ENCODE assay signal across 28 cellular contexts in the genomic region with DNA sequence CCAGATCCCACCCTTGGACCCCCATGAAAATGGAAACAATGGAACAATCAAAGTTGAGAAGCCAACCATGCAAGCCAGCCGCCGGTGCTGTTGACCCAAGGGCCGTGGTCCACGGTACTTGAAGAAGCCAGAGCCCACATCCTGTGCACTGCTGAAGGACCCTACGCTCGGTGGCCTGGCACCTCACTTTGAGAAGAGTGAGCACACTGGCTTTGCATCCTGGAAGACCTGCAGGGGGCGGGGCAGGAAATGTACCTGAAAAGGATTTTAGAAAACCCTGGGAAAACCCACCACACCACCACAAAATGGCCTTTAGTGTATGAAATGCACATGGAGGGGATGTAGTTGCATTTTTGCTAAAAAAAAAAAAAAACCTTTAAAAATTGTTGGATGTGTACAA. TPM values are rescaled to one million over a fixed set of nuclear protein-coding genes. Genes with fewer than 3 reads are reported as not detected.
"Had no signal": no experiment of that assay in that cellular context is flagged by ENCODE, and none has a peak within 500 bp of the region (broad histone marks: within the 10 kb centered on the region; RNA-seq: fewer than 3 reads in every experiment).

No MANE protein-coding gene starts in this region.

- H3K9me3 ChIP-seq: ascending aorta, MG63 had no signal

- H3K36me3 ChIP-seq: cardiac muscle cell, MG63, WERI-Rb-1 had no signal

- DNase-seq: activated CD4-positive, alpha-beta T cell treated with anti-CD3 and anti-CD28 coated beads, Interleukin-2, amount 10 ng/mL, durations not matched to agents 7 days and 5 days; activated CD4-positive, alpha-beta T cell treated with anti-CD3 and anti-CD28 coated beads, Interleukin-2, amount 50 U/mL, for 48 hours; activated CD8-positive, alpha-beta T cell treated with anti-CD3 and anti-CD28 coated beads, Interleukin-2, amount 10 ng/mL, durations not matched to agents 7 days and 5 days; activated gamma-delta T cell; activated naive CD4-positive, alpha-beta T cell treated with Interleukin-2 at 50 U/mL for 16 hours; activated naive CD8-positive, alpha-beta T cell treated with anti-CD3 and anti-CD28 coated beads, Interleukin-2, amount 10 ng/mL, durations not matched to agents 7 days and 5 days; activated T-cell treated with anti-CD3 and anti-CD28 coated beads, Interleukin-2, amount 50 U/mL, for 24 hours; amygdala; Kasumi-1; KG1; MG63; NCI-H1048; NCI-H1436 treated with DMSO at 0.1 percent for 48 hours; NCI-H1694 treated with DMSO at 0.1 percent for 48 hours; NCI-H2029; NCI-H510A; NCI-H526; NCI-H748 treated with DMSO at 0.1 percent for 48 hours; NK-92 treated with Interleukin-12 subunit alpha and Interleukin-12 subunit beta, amount 100 ng/mL, for 24 hours; Right ventricle myocardium superior; SW 1271; T-helper 1 cell; T-helper 2 cell; T-helper 9 cell; WERI-Rb-1 had no signal

- H3K27ac ChIP-seq: ascending aorta, cardiac muscle cell, WERI-Rb-1 had no signal

- H3K4me3 ChIP-seq: ascending aorta, cardiac muscle cell, MG63 had no signal

- H3K27me3 ChIP-seq: ascending aorta, MG63 had no signal

- ATAC-seq: activated CD8-positive, alpha-beta T cell treated with anti-CD3 and anti-CD28 coated beads, Interleukin-2, amount 10 ng/mL, durations not matched to agents 7 days and 5 days had no signal

RNA-seq across cellular contexts. Expression of a gene that starts 26.5 kb away (rescaled TPM):
- total RNA-seq: activated CD4-positive, alpha-beta T cell treated with anti-CD3 and anti-CD28 coated beads, Interleukin-2, amount 10 ng/mL, durations not matched to agents 7 days and 5 days; activated CD8-positive, alpha-beta T cell treated with anti-CD3 and anti-CD28 coated beads, Interleukin-2, amount 10 ng/mL, durations not matched to agents 7 days and 5 days; activated naive CD8-positive, alpha-beta T cell treated with anti-CD3 and anti-CD28 coated beads, Interleukin-2, amount 10 ng/mL, durations not matched to agents 7 days and 5 days; ascending aorta; cardiac muscle cell; OCI-LY7; Right ventricle myocardium superior had no signal
- polyA plus RNA-seq: cardiac muscle cell had no signal
